ENCODE assay signal across 8 cellular contexts in the genomic region with DNA sequence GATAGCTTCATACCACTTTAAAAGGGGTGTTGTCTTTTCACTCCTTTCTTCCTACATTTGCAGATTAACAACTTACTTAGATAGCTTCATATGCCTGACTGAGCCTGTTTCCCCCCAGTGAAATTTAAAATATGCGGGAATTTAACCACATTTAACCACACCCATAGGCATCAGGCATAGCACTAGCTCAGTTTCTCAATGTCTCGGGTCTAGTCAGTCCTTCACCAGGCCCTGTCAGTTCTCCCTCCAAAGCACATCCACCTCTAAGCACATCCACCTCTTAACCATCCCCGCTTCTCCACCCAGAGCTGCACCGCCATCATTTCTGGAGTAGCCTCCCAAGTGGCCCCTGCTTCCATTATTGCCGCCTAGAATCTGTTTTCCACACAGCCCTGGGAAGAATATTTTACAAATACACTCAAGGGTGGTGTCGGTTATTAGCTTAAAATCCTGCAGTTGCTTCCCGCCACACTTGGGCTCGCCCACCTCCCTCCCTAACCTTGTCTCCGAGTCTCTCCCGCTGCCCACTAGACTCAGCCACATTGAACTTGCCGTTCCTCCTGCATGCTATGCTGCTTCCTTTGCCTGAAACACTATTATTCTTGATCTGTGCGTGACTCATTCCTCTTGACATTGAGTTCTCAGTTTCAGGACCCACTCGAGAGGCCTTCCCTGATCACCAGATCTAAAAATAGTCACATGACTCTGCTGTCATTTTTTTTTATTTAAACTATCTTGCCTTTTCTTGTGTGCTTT.
DNase-seq lines count a peak whose midpoint lies in the region; ATAC-seq and TF ChIP-seq lines count a peak whose summit lies in the region.

No MANE protein-coding gene starts in this region.

- DNase-seq in NCI-H2196 (lab: John Stamatoyannopoulos, UW; ENCODE audit: unreplicated experiment), result peak; percentile 2
- DNase-seq in NCI-H2196 treated with DMSO at 0.1 percent for 48 hours (lab: John Stamatoyannopoulos, UW; ENCODE audit: unreplicated experiment), result no peak
- peak; percentile 87 for DNase-seq in NCI-H226
- peak; percentile 82 for DNase-seq in dermis blood vessel endothelial cell
- DNase-seq in stimulated activated CD4-positive, alpha-beta T cell treated with anti-CD3 and anti-CD28 coated beads, Interleukin-12 subunit alpha, Interleukin-12 subunit beta, amount 100 ng/mL, for 24 hours (ENCODE audit: low read depth in 2 of 2), result peak; percentile 7 to 13
- no peak for DNase-seq in mucosa of descending colon
- no peak for DNase-seq in SK-N-DZ (ENCODE audit: low spot score)

- no peaks in the 10 kb centered on the region for H3K36me3 ChIP-seq in mucosa of descending colon (ENCODE audit: low read depth)

- no peak overlapping the region for H3K4me3 ChIP-seq in mucosa of descending colon

- intact Hi-C loops in mucosa of descending colon (cut with DNase I, micrococcal nuclease), result loop anchor here in 1 of 2 donors (10.0 kb wide), 1 partner anchor 180 kb away; no protein-coding TSS in a partner anchor

- H3K9me3 ChIP-seq in mucosa of descending colon, result no peaks in the 10 kb centered on the region

- H3K4me1 ChIP-seq in mucosa of descending colon (ENCODE audit: low read depth), result peaks cover 12% of the 10 kb centered on the region

- no peak for TF ChIP-seq CTCF in mucosa of descending colon (IDR thresholded peaks at IDR 0.05)

- peak; percentile 61 for ATAC-seq in HG02571 (IDR thresholded peaks at IDR 0.05; ENCODE audit: unreplicated experiment)
- ATAC-seq in mucosa of descending colon, result no peak

Comparison
In these comparisons a context has a peak if more than half of its experiments do, and no peak if none do; other contexts are left out.
1. DNase-seq: peak in NCI-H2196 (single experiment), NCI-H226 (single experiment), dermis blood vessel endothelial cell (single experiment) and stimulated activated CD4-positive, alpha-beta T cell treated with anti-CD3 and anti-CD28 coated beads, Interleukin-12 subunit alpha, Interleukin-12 subunit beta, amount 100 ng/mL, for 24 hours (2 of 2); none in NCI-H2196 treated with DMSO at 0.1 percent for 48 hours (single experiment), mucosa of descending colon (0 of 3) and SK-N-DZ (single experiment).